ENCODE assay signal across 1 cellular context in genomic region chr6:10413850-10414765, GRCh38.
TF ChIP-seq lines count a peak whose summit lies in the region.

No MANE protein-coding gene starts in this region.

TF ChIP-seq in HEK293, 187 proteins besides CTCF, POLR2A, EP300 and RAD21 (continued from another document):
- TF ChIP-seq AEBP2 (tag by site-specific recombination; IDR thresholded peaks at IDR 0.05; ENCODE audit: borderline replicate concordance) (no peak), ZNF473 (tag by site-specific recombination; IDR thresholded peaks at IDR 0.05) (no peak), ZNF10 (tag by site-specific recombination; IDR thresholded peaks at IDR 0.05) (no peak), ZSCAN23 (tag by site-specific recombination; IDR thresholded peaks at IDR 0.05) (no peak)
- TF ChIP-seq, protein P1, sequence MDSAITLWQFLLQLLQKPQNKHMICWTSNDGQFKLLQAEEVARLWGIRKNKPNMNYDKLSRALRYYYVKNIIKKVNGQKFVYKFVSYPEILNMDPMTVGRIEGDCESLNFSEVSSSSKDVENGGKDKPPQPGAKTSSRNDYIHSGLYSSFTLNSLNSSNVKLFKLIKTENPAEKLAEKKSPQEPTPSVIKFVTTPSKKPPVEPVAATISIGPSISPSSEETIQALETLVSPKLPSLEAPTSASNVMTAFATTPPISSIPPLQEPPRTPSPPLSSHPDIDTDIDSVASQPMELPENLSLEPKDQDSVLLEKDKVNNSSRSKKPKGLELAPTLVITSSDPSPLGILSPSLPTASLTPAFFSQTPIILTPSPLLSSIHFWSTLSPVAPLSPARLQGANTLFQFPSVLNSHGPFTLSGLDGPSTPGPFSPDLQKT (IDR thresholded peaks at IDR 0.05; ENCODE audit: borderline replicate concordance, low read depth, low read length): no peak
